Comparison of ENCODE assay signal across 19 cellular contexts in the genomic region with DNA sequence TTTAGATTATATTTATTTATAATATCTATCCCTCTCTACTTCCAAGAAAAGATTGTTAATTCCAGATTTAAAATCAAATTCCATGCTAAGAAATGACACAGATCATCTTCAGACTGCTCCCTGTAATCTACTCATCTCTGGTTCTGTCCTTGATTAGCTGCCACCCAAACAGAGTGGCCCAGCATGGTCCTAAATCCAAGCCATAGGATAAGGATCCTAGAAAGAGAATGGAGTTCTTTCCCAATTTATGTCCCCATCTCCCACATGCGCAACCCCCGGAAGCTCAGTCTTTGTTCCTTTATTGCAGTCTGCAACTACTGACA. TPM values are rescaled to one million over a fixed set of nuclear protein-coding genes. Genes with fewer than 3 reads are reported as not detected.
A peak's percentile ranks its signal among the peaks of the same experiment; 100 is the strongest.
DNase-seq lines count a peak whose midpoint lies in the region; ATAC-seq and TF ChIP-seq lines count a peak whose summit lies in the region.
"Had no signal": no experiment of that assay in that cellular context is flagged by ENCODE, and none has a peak within 500 bp of the region (broad histone marks: within the 10 kb centered on the region; RNA-seq: fewer than 3 reads in every experiment).

No MANE protein-coding gene starts in this region.

- H4K20me1 ChIP-seq in neural progenitor cell (ENCODE audit: low read depth) = no peaks in the 10 kb centered on the region
- H4K20me1 ChIP-seq: BLaER1 treated with 17β-estradiol and CSF1 and Interleukin-3, amounts not matched to agents 10 nM and 100 nM had no signal

- no peaks in the 10 kb centered on the region for H3F3A ChIP-seq in neural progenitor cell (ENCODE audit: low read depth)

- TF ChIP-seq POLR2A in Peyer's patch (IDR thresholded peaks at IDR 0.05) (no peak), upper lobe of left lung (IDR thresholded peaks at IDR 0.05) (no peak)

- H3K4me1 ChIP-seq in BE2C (peaks cover 37% of the 10 kb centered on the region), neural progenitor cell (no peaks in the 10 kb centered on the region), Peyer's patch (no peaks in the 10 kb centered on the region), upper lobe of left lung (no peaks in the 10 kb centered on the region)
- H3K4me1 ChIP-seq: BLaER1 treated with 17β-estradiol and CSF1 and Interleukin-3, amounts not matched to agents 10 nM and 100 nM had no signal

- no peak overlapping the region for H3K4me2 ChIP-seq in neural progenitor cell
- H3K4me2 ChIP-seq: BLaER1 treated with 17β-estradiol and CSF1 and Interleukin-3, amounts not matched to agents 10 nM and 100 nM had no signal

- H3K4me3 ChIP-seq in BE2C (ENCODE audit: low read depth, low read length) (no peak overlapping the region), neural progenitor cell (no peak overlapping the region), Peyer's patch (no peak overlapping the region), upper lobe of left lung (no peak overlapping the region)
- H3K4me3 ChIP-seq: BLaER1 treated with 17β-estradiol and CSF1 and Interleukin-3, amounts not matched to agents 10 nM and 100 nM; GM23248 had no signal

- no peaks in the 10 kb centered on the region for H3K36me3 Mint-ChIP-seq in neural progenitor cell
- H3K36me3 Mint-ChIP-seq: CD4-positive, alpha-beta memory T cell had no signal

- 88 to 100% methylated on average over 2 of the region's 2 CpGs for WGBS in upper lobe of left lung, 2 donors

- no peak for TF ChIP-seq EP300 in upper lobe of left lung (IDR thresholded peaks at IDR 0.05)

- no peak for TF ChIP-seq CTCF in BE2C (IDR thresholded peaks at IDR 0.05; ENCODE audit: low read depth, low read length)
- TF ChIP-seq CTCF in neural progenitor cell (IDR thresholded peaks at IDR 0.05) = no peak
- TF ChIP-seq CTCF in Peyer's patch (IDR thresholded peaks at IDR 0.05) = no peak
- TF ChIP-seq CTCF in upper lobe of left lung (IDR thresholded peaks at IDR 0.05) = no peak

- H3K36me3 ChIP-seq in BE2C (no peaks in the 10 kb centered on the region; the same call in 1 of the 2 replicates), neural progenitor cell (no peaks in the 10 kb centered on the region), Peyer's patch (no peaks in the 10 kb centered on the region), upper lobe of left lung (no peaks in the 10 kb centered on the region)
- H3K36me3 ChIP-seq: BLaER1 treated with 17β-estradiol and CSF1 and Interleukin-3, amounts not matched to agents 10 nM and 100 nM had no signal

- H3K27me3 Mint-ChIP-seq in neural progenitor cell (ENCODE audit: insufficient read depth, low read depth) = no peaks in the 10 kb centered on the region
- H3K27me3 Mint-ChIP-seq: B cell; CD4-positive, alpha-beta memory T cell had no signal

- H3K9ac ChIP-seq in neural progenitor cell = no peak overlapping the region
- H3K9ac ChIP-seq: BLaER1 treated with 17β-estradiol and CSF1 and Interleukin-3, amounts not matched to agents 10 nM and 100 nM; GM23248 had no signal

- H3K4me1 Mint-ChIP-seq in neural progenitor cell = peaks cover 11% of the 10 kb centered on the region
- H3K4me1 Mint-ChIP-seq: CD14-positive monocyte; CD4-positive, alpha-beta memory T cell had no signal

- no peaks in the 10 kb centered on the region for H3K9me3 Mint-ChIP-seq in neural progenitor cell
- H3K9me3 Mint-ChIP-seq: CD14-positive monocyte had no signal

- H2AFZ ChIP-seq in neural progenitor cell (replicated peaks) = peak overlapping the region; percentile 53
- H2AFZ ChIP-seq: GM23248 had no signal

- H3K27ac ChIP-seq in neural progenitor cell (no peak overlapping the region), Peyer's patch (no peak overlapping the region), upper lobe of left lung (no peak overlapping the region)
- H3K27ac ChIP-seq: 22Rv1; BLaER1 treated with 17β-estradiol and CSF1 and Interleukin-3, amounts not matched to agents 10 nM and 100 nM; GM23248 had no signal

- H3K27me3 ChIP-seq in BE2C (no peaks in the 10 kb centered on the region), neural progenitor cell (no peaks in the 10 kb centered on the region), Peyer's patch (no peaks in the 10 kb centered on the region), upper lobe of left lung (no peaks in the 10 kb centered on the region)
- H3K27me3 ChIP-seq: BLaER1 treated with 17β-estradiol and CSF1 and Interleukin-3, amounts not matched to agents 10 nM and 100 nM had no signal

- H3K79me2 ChIP-seq in neural progenitor cell (ENCODE audit: low read depth) = no peaks in the 10 kb centered on the region

- H3K9me3 ChIP-seq in BE2C (peaks cover 4% of the 10 kb centered on the region; the same call in 1 of the 2 replicates), neural progenitor cell (ENCODE audit: low read depth) (no peaks in the 10 kb centered on the region), Peyer's patch (no peaks in the 10 kb centered on the region), upper lobe of left lung (no peaks in the 10 kb centered on the region)

- DNase-seq in BE2C = peak; percentile 17
- DNase-seq in SK-N-DZ (ENCODE audit: low spot score) = peak; percentile 79
- peak; percentile 16 for DNase-seq in cerebellar cortex (ENCODE audit: low spot score)
- no peak for DNase-seq in neural progenitor cell (ENCODE audit: low spot score)
- no peak for DNase-seq in Peyer's patch
- no peak for DNase-seq in CD1c-positive myeloid dendritic cell (ENCODE audit: extremely low spot score)
- no peak for DNase-seq in upper lobe of left lung
- DNase-seq: Calu3; CD4-positive, alpha-beta memory T cell; COR-L47; DMS53; DMS79 treated with DMSO at 0.1 percent for 48 hours; GM23248; HCEC 1CT had no signal

- no peak overlapping the region for H3K4me3 Mint-ChIP-seq in neural progenitor cell
- H3K4me3 Mint-ChIP-seq: B cell; CD14-positive monocyte; CD4-positive, alpha-beta memory T cell had no signal

- no peak for ATAC-seq in GM18868 (IDR thresholded peaks at IDR 0.05; ENCODE audit: unreplicated experiment)
- ATAC-seq in upper lobe of left lung (ENCODE audit: low FRiP score in 2 of 2) = no peak

- H3K27ac Mint-ChIP-seq in neural progenitor cell = no peak overlapping the region
- H3K27ac Mint-ChIP-seq: CD4-positive, alpha-beta memory T cell had no signal

RNA-seq across cellular contexts. Expression of a gene that starts 23.4 kb away (rescaled TPM):
- polyA plus RNA-seq in BE2C (2012; ENCODE audit: insufficient read depth, insufficient read length, low read depth) = 20.5 TPM
- 27.2 and 29.5 TPM in 2 replicates for polyA plus RNA-seq in SK-N-DZ (2014; cell fraction: cytosol; rRNA removed)
- polyA plus RNA-seq in SK-N-DZ (2014; cell fraction: nucleus; rRNA removed) = 15.2 and 15.6 TPM in 2 replicates
- total RNA-seq in neural progenitor cell (ENCODE audit: low replicate concordance) (16.0 and 28.6 TPM in 2 replicates), Peyer's patch (10 to 100 TPM in 1 of 4 donors, 1 to 10 TPM in 2, under 1 TPM in 1; 0.88 to 75.9 (median 4.4) TPM), upper lobe of left lung (10 to 100 TPM in 3 of 6 donors, 1 to 10 TPM in 3; 8.4 to 23.1 (median 10.4) TPM)

Comparison
In these comparisons a context has a peak if more than half of its experiments do, and no peak if none do; other contexts are left out.
1. DNase-seq: peak in BE2C (single experiment), SK-N-DZ (single experiment) and cerebellar cortex (single experiment); none in neural progenitor cell (single experiment), Peyer's patch (0 of 3), CD1c-positive myeloid dendritic cell (single experiment) and upper lobe of left lung (0 of 2).